2 cellular contexts compared by ENCODE assay signal in genomic region chr22:42697542-42698013, GRCh38.
A peak's percentile ranks its signal among the peaks of the same experiment; 100 is the strongest.
TF ChIP-seq lines count a peak whose summit lies in the region.

No MANE protein-coding gene starts in this region.

TF ChIP-seq in HEK293, 187 proteins besides CTCF, POLR2A, EP300 and RAD21:
- TF ChIP-seq WT1 (tag by site-specific recombination; IDR thresholded peaks at IDR 0.05) (peak; percentile 39; the same call in 1 of the 2 replicates), SP2 (tag by site-specific recombination; IDR thresholded peaks at IDR 0.05) (peak; percentile 65), SP3 (tag by site-specific recombination; IDR thresholded peaks at IDR 0.05) (peak; percentile 24; the same call in 1 of the 2 replicates), ZNF707 (tag by site-specific recombination; IDR thresholded peaks at IDR 0.05) (no peak), ZNF138 (tag by site-specific recombination; IDR thresholded peaks at IDR 0.05; ENCODE audit: borderline replicate concordance) (no peak), PRDM1 (tag by site-specific recombination; IDR thresholded peaks at IDR 0.05) (no peak), ZNF366 (tag by site-specific recombination; conservative IDR thresholded peaks at IDR 0.05) (peak; percentile 46), SP7 (tag by site-specific recombination; IDR thresholded peaks at IDR 0.05) (peak; percentile 55; the same call in 1 of the 2 replicates), OSR2 (tag by site-specific recombination; IDR thresholded peaks at IDR 0.05) (0 out of 2 replicates have a peak, but pooled peaks have one; percentile 24), ZNF341 (tag by site-specific recombination; IDR thresholded peaks at IDR 0.05; ENCODE audit: low read depth) (no peak), KLF17 (tag by site-specific recombination; IDR thresholded peaks at IDR 0.05) (peak; percentile 96), ZNF629 (tag by site-specific recombination; IDR thresholded peaks at IDR 0.05) (0 out of 2 replicates have a peak, but pooled peaks have one; percentile 27), ZBTB17 (tag by site-specific recombination; IDR thresholded peaks at IDR 0.05) (peak; percentile 43; the same call in 1 of the 2 replicates), ZNF16 (tag by site-specific recombination; IDR thresholded peaks at IDR 0.05; ENCODE audit: low read depth) (peak; percentile 90), KLF8 (tag by site-specific recombination; IDR thresholded peaks at IDR 0.05) (no peak), SCRT1 (tag by site-specific recombination; IDR thresholded peaks at IDR 0.05; ENCODE audit: borderline replicate concordance) (no peak), GLIS1 (tag by site-specific recombination; IDR thresholded peaks at IDR 0.05) (peak; percentile 38; the same call in 1 of the 2 replicates), ZNF692 (tag by site-specific recombination; IDR thresholded peaks at IDR 0.05) (0 out of 2 replicates have a peak, but pooled peaks have one; percentile 42), KLF1 (tag by site-specific recombination; IDR thresholded peaks at IDR 0.05) (peak; percentile 99)
- TF ChIP-seq, protein P1, sequence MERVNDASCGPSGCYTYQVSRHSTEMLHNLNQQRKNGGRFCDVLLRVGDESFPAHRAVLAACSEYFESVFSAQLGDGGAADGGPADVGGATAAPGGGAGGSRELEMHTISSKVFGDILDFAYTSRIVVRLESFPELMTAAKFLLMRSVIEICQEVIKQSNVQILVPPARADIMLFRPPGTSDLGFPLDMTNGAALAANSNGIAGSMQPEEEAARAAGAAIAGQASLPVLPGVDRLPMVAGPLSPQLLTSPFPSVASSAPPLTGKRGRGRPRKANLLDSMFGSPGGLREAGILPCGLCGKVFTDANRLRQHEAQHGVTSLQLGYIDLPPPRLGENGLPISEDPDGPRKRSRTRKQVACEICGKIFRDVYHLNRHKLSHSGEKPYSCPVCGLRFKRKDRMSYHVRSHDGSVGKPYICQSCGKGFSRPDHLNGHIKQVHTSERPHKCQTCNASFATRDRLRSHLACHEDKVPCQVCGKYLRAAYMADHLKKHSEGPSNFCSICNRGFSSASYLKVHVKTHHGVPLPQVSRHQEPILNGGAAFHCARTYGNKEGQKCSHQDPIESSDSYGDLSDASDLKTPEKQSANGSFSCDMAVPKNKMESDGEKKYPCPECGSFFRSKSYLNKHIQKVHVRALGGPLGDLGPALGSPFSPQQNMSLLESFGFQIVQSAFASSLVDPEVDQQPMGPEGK (tag by site-specific recombination; IDR thresholded peaks at IDR 0.05): 0 out of 2 replicates have a peak, but pooled peaks have one; percentile 17
- TF ChIP-seq, protein P2, sequence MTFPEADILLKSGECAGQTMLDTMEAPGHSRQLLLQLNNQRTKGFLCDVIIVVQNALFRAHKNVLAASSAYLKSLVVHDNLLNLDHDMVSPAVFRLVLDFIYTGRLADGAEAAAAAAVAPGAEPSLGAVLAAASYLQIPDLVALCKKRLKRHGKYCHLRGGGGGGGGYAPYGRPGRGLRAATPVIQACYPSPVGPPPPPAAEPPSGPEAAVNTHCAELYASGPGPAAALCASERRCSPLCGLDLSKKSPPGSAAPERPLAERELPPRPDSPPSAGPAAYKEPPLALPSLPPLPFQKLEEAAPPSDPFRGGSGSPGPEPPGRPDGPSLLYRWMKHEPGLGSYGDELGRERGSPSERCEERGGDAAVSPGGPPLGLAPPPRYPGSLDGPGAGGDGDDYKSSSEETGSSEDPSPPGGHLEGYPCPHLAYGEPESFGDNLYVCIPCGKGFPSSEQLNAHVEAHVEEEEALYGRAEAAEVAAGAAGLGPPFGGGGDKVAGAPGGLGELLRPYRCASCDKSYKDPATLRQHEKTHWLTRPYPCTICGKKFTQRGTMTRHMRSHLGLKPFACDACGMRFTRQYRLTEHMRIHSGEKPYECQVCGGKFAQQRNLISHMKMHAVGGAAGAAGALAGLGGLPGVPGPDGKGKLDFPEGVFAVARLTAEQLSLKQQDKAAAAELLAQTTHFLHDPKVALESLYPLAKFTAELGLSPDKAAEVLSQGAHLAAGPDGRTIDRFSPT (tag by site-specific recombination; IDR thresholded peaks at IDR 0.05): peak; percentile 25; the same call in 1 of the 2 replicates
TF ChIP-seq in HEK293: peak in this region for 15.

TF ChIP-seq in K562, 482 proteins besides CTCF, POLR2A, EP300 and RAD21:
- TF ChIP-seq MXD1 (CRISPR knock-in tag; IDR thresholded peaks at IDR 0.05; ENCODE audit: borderline replicate concordance, poor library complexity, severe bottlenecking) (no peak), ZNF263 (CRISPR knock-in tag; IDR thresholded peaks at IDR 0.05; ENCODE audit: borderline replicate concordance) (no peak), ZNF316 (IDR thresholded peaks at IDR 0.05) (no peak), ZFP36 (IDR thresholded peaks at IDR 0.05; ENCODE audit: low read depth, low read length, partially characterized antibody) (peak; percentile 61), CHD7 (IDR thresholded peaks at IDR 0.05; ENCODE audit: low read depth, low read length) (no peak), ZNF57 (CRISPR knock-in tag; IDR thresholded peaks at IDR 0.05) (no peak), STAG1 (CRISPR knock-in tag; IDR thresholded peaks at IDR 0.05; ENCODE audit: borderline replicate concordance) (no peak), KDM2B (CRISPR knock-in tag; IDR thresholded peaks at IDR 0.05) (no peak), ARHGAP35 (IDR thresholded peaks at IDR 0.05; ENCODE audit: partially characterized antibody) (no peak)
- TF ChIP-seq, protein P3, sequence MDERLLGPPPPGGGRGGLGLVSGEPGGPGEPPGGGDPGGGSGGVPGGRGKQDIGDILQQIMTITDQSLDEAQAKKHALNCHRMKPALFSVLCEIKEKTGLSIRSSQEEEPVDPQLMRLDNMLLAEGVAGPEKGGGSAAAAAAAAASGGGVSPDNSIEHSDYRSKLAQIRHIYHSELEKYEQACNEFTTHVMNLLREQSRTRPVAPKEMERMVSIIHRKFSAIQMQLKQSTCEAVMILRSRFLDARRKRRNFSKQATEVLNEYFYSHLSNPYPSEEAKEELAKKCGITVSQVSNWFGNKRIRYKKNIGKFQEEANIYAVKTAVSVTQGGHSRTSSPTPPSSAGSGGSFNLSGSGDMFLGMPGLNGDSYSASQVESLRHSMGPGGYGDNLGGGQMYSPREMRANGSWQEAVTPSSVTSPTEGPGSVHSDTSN (CRISPR knock-in tag; IDR thresholded peaks at IDR 0.05; ENCODE audit: low read depth): no peak
- TF ChIP-seq, protein P3 (tag; conservative IDR thresholded peaks at IDR 0.05; ENCODE audit: low read depth): no peak
- TF ChIP-seq, protein P4, sequence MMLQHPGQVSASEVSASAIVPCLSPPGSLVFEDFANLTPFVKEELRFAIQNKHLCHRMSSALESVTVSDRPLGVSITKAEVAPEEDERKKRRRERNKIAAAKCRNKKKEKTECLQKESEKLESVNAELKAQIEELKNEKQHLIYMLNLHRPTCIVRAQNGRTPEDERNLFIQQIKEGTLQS (IDR thresholded peaks at IDR 0.05): peak; percentile 24; the same call in 1 of the 2 replicates
- TF ChIP-seq, protein P4 (CRISPR knock-in tag; conservative IDR thresholded peaks at IDR 0.05): no peak
- TF ChIP-seq, protein P5, sequence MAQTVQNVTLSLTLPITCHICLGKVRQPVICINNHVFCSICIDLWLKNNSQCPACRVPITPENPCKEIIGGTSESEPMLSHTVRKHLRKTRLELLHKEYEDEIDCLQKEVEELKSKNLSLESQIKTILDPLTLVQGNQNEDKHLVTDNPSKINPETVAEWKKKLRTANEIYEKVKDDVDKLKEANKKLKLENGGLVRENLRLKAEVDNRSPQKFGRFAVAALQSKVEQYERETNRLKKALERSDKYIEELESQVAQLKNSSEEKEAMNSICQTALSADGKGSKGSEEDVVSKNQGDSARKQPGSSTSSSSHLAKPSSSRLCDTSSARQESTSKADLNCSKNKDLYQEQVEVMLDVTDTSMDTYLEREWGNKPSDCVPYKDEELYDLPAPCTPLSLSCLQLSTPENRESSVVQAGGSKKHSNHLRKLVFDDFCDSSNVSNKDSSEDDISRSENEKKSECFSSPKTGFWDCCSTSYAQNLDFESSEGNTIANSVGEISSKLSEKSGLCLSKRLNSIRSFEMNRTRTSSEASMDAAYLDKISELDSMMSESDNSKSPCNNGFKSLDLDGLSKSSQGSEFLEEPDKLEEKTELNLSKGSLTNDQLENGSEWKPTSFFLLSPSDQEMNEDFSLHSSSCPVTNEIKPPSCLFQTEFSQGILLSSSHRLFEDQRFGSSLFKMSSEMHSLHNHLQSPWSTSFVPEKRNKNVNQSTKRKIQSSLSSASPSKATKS (CRISPR knock-in tag; IDR thresholded peaks at IDR 0.05): no peak
